Comparison of ENCODE assay signal across 10 cellular contexts in the genomic region with DNA sequence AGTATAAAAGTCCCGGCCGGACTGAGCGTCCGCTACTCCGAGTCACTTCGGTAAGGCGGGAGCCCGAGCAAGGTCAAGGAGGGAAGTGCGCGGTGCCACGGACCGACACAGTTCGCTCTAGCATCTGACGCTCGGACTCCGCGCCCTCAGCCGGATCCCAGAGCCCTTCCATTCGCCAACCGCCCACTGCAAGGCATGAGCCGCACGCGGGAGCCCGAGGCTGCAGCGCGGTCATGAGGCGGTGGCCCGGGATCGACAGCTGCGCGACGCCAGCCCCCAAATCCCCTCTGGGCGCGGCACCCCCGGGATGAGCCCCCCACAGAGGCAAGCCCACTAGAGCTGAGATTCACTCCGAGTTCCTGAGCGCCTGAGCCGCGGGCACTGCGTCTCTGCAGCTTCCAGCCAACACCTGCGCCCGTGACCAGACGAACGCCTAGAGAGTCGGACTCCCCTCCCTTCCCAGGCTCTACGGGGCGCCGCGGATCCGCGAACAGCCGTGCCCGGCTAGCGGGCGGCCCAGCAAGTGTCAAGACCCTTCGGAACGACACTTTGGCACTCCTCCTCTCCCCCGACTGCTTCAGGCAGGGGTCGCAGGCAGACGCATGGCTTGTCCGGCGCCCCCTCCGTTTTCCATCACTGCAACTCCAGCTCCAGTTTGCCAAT. TPM values are rescaled to one million over a fixed set of nuclear protein-coding genes. Genes with fewer than 3 reads are reported as not detected.
A peak's percentile ranks its signal among the peaks of the same experiment; 100 is the strongest.
DNase-seq lines count a peak whose midpoint lies in the region; ATAC-seq and TF ChIP-seq lines count a peak whose summit lies in the region.
"Had no signal": no experiment of that assay in that cellular context is flagged by ENCODE, and none has a peak within 500 bp of the region (broad histone marks: within the 10 kb centered on the region; RNA-seq: fewer than 3 reads in every experiment).

No MANE protein-coding gene starts in this region.

- intact Hi-C loops in breast epithelium (cut with DNase I; ENCODE audit: low total_unique reads), result no loop called here

- H3K79me2 ChIP-seq in smooth muscle cell (ENCODE audit: low read depth), result peaks cover 5% of the 10 kb centered on the region

- H3K9me3 ChIP-seq in breast epithelium (no peaks in the 10 kb centered on the region), smooth muscle cell (replicated peaks; ENCODE audit: low read depth) (no peaks in the 10 kb centered on the region)

- TF ChIP-seq POLR2A in breast epithelium (IDR thresholded peaks at IDR 0.05), result peak; percentile 37

- H3K27ac ChIP-seq in breast epithelium (peak overlapping the region; percentile 77 to 88), smooth muscle cell (ENCODE audit: low read depth) (no peak overlapping the region)
- H3K27ac ChIP-seq: 22Rv1, VCaP had no signal

- peak; percentile 61 for DNase-seq in DMS 273 (lab: John Stamatoyannopoulos, UW; ENCODE audit: unreplicated experiment)
- no peak for DNase-seq in DMS 273 treated with DMSO at 0.1 percent for 48 hours (lab: John Stamatoyannopoulos, UW)
- DNase-seq in SW480 (ENCODE audit: low spot score), result peak; percentile 62
- peak; percentile 60 to 71 for DNase-seq in breast epithelium (ENCODE audit: low spot score in 2 of 2)
- peak; percentile 15 for DNase-seq in iris pigment epithelial cell (ENCODE audit: low read depth)
- DNase-seq in smooth muscle cell (lab: John Stamatoyannopoulos, UW; ENCODE audit: unreplicated experiment), result no peak
- no peak for DNase-seq in cerebellar nuclear complex (lab: John Stamatoyannopoulos, UW)

- no peaks in the 10 kb centered on the region for H4K20me1 ChIP-seq in smooth muscle cell (ENCODE audit: low read depth)

- TF ChIP-seq CTCF in breast epithelium (IDR thresholded peaks at IDR 0.05) (no peak), smooth muscle cell (IDR thresholded peaks at IDR 0.05; ENCODE audit: borderline replicate concordance, insufficient read depth, poor library complexity, severe bottlenecking) (no peak)

- no peaks in the 10 kb centered on the region for H3F3A ChIP-seq in smooth muscle cell (ENCODE audit: low read depth)

- H3K27me3 ChIP-seq in breast epithelium (peaks cover 3 to 16% of the 10 kb centered on the region in 2 donors), smooth muscle cell (ENCODE audit: low read depth) (peaks cover 51% of the 10 kb centered on the region)

- H3K4me1 ChIP-seq in breast epithelium (no peaks in the 10 kb centered on the region), smooth muscle cell (ENCODE audit: low read depth) (peaks cover 21% of the 10 kb centered on the region)

- peak overlapping the region; percentile 96 for H3K4me2 ChIP-seq in smooth muscle cell

- H3K9ac ChIP-seq in smooth muscle cell (ENCODE audit: low read depth), result no peak overlapping the region

- peak overlapping the region; percentile 83 for H2AFZ ChIP-seq in smooth muscle cell (ENCODE audit: low read depth)

- no peak for ATAC-seq in HG02938 (IDR thresholded peaks at IDR 0.05; ENCODE audit: unreplicated experiment)

- H3K4me3 ChIP-seq in breast epithelium (peak overlapping the region; percentile 53 to 87 (median 66)), smooth muscle cell (peak overlapping the region; percentile 63)

- whole genome bisulfite sequencing in smooth muscle cell (ENCODE audit: low lambda C conversion rate), result under 1% methylated on average over 36 of the region's 63 CpGs

- H3K36me3 ChIP-seq in breast epithelium (no peaks in the 10 kb centered on the region), smooth muscle cell (ENCODE audit: low read depth) (no peaks in the 10 kb centered on the region)

RNA-seq across cellular contexts. Expression of gene ISM1, which starts 0.7 kb away (rescaled TPM):
- total RNA-seq in breast epithelium (10 to 100 TPM; 13.0 to 18.7 (median 15.2) TPM), smooth muscle cell (3.3 and 3.5 TPM in 2 replicates)
- polyA plus RNA-seq in smooth muscle cell, result 2.2 and 2.6 TPM in 2 replicates

Comparison
In these comparisons a context has a peak if more than half of its experiments do, and no peak if none do; other contexts are left out.
1. DNase-seq: peak in DMS 273 (single experiment), SW480 (single experiment), breast epithelium (2 of 2) and iris pigment epithelial cell (single experiment); none in DMS 273 treated with DMSO at 0.1 percent for 48 hours (single experiment), smooth muscle cell (single experiment) and cerebellar nuclear complex (0 of 2).